31 cellular contexts compared by ENCODE assay signal in the genomic region with DNA sequence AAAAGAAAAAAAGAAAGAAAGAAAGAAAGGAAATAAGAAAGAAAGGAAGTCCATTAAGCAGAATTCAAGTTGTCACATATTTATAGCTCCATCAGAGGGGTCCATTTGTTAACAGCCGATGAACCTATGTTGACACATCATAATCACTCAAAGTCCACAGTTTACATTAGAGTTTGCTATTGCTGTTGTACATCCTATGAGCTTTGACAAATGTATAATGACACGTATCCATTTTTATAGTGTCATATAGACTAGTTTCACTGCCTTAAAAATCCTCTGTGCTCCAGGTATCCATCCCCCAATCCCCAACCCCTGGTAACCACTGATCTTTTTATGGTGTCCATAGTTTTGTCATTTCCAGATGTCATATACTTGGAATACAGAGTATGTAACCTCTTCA.
"Had no signal": no experiment of that assay in that cellular context is flagged by ENCODE, and none has a peak within 500 bp of the region (broad histone marks: within the 10 kb centered on the region; RNA-seq: fewer than 3 reads in every experiment).

No MANE protein-coding gene starts in this region.

- H3K4me1 ChIP-seq: adrenal gland, body of pancreas, breast epithelium had no signal

- H3K4me3 ChIP-seq: adrenal gland, body of pancreas, breast epithelium had no signal

- H3K9me3 ChIP-seq: adrenal gland, body of pancreas had no signal

- H3K27ac ChIP-seq: adrenal gland, body of pancreas, brain microvascular endothelial cell, breast epithelium, VCaP had no signal

- DNase-seq: activated B cell treated with CpG ODN at 0.5 μM for 24 hours; activated CD4-positive, alpha-beta memory T cell treated with anti-CD3 and anti-CD28 coated beads for 36 hours; activated CD4-positive, alpha-beta T cell treated with anti-CD3 and anti-CD28 coated beads for 4 hours; activated CD4-positive, alpha-beta T cell treated with anti-CD3 and anti-CD28 coated beads, Interleukin-2, amount 10 ng/mL, durations not matched to agents 24 days and 14 days; activated CD4-positive, alpha-beta T cell treated with anti-CD3 and anti-CD28 coated beads, Interleukin-2, amount 50 U/mL, for 1 hour; activated CD4-positive, alpha-beta T cell treated with anti-CD3 and anti-CD28 coated beads, Interleukin-2, amount 50 U/mL, for 4 hours; activated CD4-positive, CD25-positive, alpha-beta regulatory T cell treated with anti-CD3 and anti-CD28 coated beads, Interleukin-2, amount 50 U/mL, for 72 hours; activated CD8-positive, alpha-beta memory T cell treated with anti-CD3 and anti-CD28 coated beads, Interleukin-2, amount 50 U/mL, for 4 hours; activated CD8-positive, alpha-beta T cell treated with anti-CD3 and anti-CD28 coated beads for 36 hours; activated effector memory CD4-positive, alpha-beta T cell treated with anti-CD3 and anti-CD28 coated beads, Interleukin-2, amount 50 U/mL, for 16 hours; activated gamma-delta T cell treated with Interleukin-2 at 50 U/mL for 16 hours; activated naive CD4-positive, alpha-beta T cell; activated naive CD4-positive, alpha-beta T cell treated with anti-CD3 and anti-CD28 coated beads for 36 hours; activated naive CD4-positive, alpha-beta T cell treated with anti-CD3 and anti-CD28 coated beads, Interleukin-2, amount 50 U/mL, for 16 hours; activated naive CD8-positive, alpha-beta T cell treated with anti-CD3 and anti-CD28 coated beads for 36 hours; activated T-cell treated with anti-CD3 and anti-CD28 coated beads for 4 hours; activated T-cell treated with anti-CD3 and anti-CD28 coated beads, Interleukin-2, amount 50 U/mL, for 1 hour; activated T-cell treated with anti-CD3 and anti-CD28 coated beads, Interleukin-2, amount 50 U/mL, for 4 hours; activated T-cell treated with anti-CD3 and anti-CD28 coated beads, Interleukin-2, amount 50 U/mL, for 72 hours; adrenal gland; amniotic stem cell; aorta; body of pancreas; brain microvascular endothelial cell; central memory CD4-positive, alpha-beta T cell; T-helper 2 cell; T-helper 9 cell had no signal

- H3K27me3 ChIP-seq: adrenal gland, body of pancreas, brain microvascular endothelial cell, breast epithelium had no signal

- ATAC-seq: activated CD8-positive, alpha-beta T cell treated with anti-CD3 and anti-CD28 coated beads for 36 hours; activated naive CD4-positive, alpha-beta T cell treated with anti-CD3 and anti-CD28 coated beads, Interleukin-2, amount 50 U/mL, for 72 hours; activated T-cell treated with anti-CD3 and anti-CD28 coated beads, Interleukin-2, amount 50 U/mL, for 4 hours; activated T-cell treated with anti-CD3 and anti-CD28 coated beads, Interleukin-2, amount 50 U/mL, for 72 hours; activated T-helper 17 cell treated with anti-CD3 and anti-CD28 coated beads, Interleukin-2, amount 50 U/mL, for 72 hours; body of pancreas had no signal

- H3K36me3 ChIP-seq: adrenal gland, brain microvascular endothelial cell, breast epithelium had no signal
